ENCODE assay signal across 17 cellular contexts in the genomic region with DNA sequence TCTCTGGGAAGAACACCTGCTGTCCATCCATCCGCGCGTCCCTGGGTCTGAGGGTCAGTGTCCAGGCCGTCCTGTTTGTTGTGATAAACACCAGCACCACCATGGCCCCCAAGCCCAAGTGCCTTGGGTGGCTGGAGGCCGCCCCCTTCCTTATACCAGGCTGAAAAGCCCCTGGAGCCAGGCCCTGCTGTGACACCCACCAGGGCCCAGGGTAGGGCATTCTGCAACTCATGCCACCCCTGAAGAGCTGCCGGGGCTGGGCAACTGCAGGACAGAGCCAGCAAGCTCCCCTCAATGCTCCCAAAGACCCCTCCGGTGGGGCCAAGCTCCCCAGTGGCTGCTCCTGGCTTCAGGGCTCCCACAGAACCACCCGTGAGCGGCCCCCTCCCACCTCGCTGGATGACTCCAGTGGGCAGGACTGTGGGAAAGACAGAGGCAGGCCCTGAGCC.
"Had no signal": no experiment of that assay in that cellular context is flagged by ENCODE, and none has a peak within 500 bp of the region (broad histone marks: within the 10 kb centered on the region; RNA-seq: fewer than 3 reads in every experiment).

No MANE protein-coding gene starts in this region.

- H3K9me3 ChIP-seq: adrenal gland, testis, upper lobe of left lung had no signal

- H3K9me3 Mint-ChIP-seq: activated CD4-positive, alpha-beta T cell treated with anti-CD3 and anti-CD28 coated beads, Interleukin-2, amount 10 ng/mL, durations not matched to agents 24 days and 14 days; activated CD8-positive, alpha-beta T cell treated with anti-CD3 and anti-CD28 coated beads for 36 hours; activated T-helper 17 cell treated with anti-CD3 and anti-CD28 coated beads, Interleukin-2, amount 50 U/mL, for 72 hours; effector memory CD8-positive, alpha-beta T cell; T-helper 1 cell treated with Interleukin-12 subunit alpha and Interleukin-12 subunit beta and Interleukin-4 antibody, amounts not matched to agents 30 μg/mL and 1 μg/mL, for 36 hours had no signal

- H3K4me3 Mint-ChIP-seq: activated CD4-positive, alpha-beta T cell treated with anti-CD3 and anti-CD28 coated beads, Interleukin-2, amount 10 ng/mL, durations not matched to agents 24 days and 14 days; activated CD8-positive, alpha-beta T cell treated with anti-CD3 and anti-CD28 coated beads for 36 hours; activated T-helper 17 cell treated with anti-CD3 and anti-CD28 coated beads, Interleukin-2, amount 50 U/mL, for 72 hours; effector memory CD8-positive, alpha-beta T cell; stimulated activated memory B cell treated with anti-CD40 and anti-IgM and Interleukin-4, amounts not matched to agents 10 μg/mL and 1 μg/mL and 100 μg/mL, for 72 hours; T-helper 1 cell treated with Interleukin-12 subunit alpha and Interleukin-12 subunit beta and Interleukin-4 antibody, amounts not matched to agents 30 μg/mL and 1 μg/mL, for 36 hours had no signal

- H3K27ac Mint-ChIP-seq: activated CD4-positive, alpha-beta T cell treated with anti-CD3 and anti-CD28 coated beads, Interleukin-2, amount 10 ng/mL, durations not matched to agents 24 days and 14 days; activated CD8-positive, alpha-beta T cell treated with anti-CD3 and anti-CD28 coated beads for 36 hours; activated T-helper 17 cell treated with anti-CD3 and anti-CD28 coated beads, Interleukin-2, amount 50 U/mL, for 72 hours; effector memory CD8-positive, alpha-beta T cell; stimulated activated memory B cell treated with anti-CD40 and anti-IgM and Interleukin-4, amounts not matched to agents 10 μg/mL and 1 μg/mL and 100 μg/mL, for 72 hours; T-helper 1 cell treated with Interleukin-12 subunit alpha and Interleukin-12 subunit beta and Interleukin-4 antibody, amounts not matched to agents 30 μg/mL and 1 μg/mL, for 36 hours had no signal

- H3K36me3 Mint-ChIP-seq: stimulated activated memory B cell treated with anti-CD40 and anti-IgM and Interleukin-4, amounts not matched to agents 10 μg/mL and 1 μg/mL and 100 μg/mL, for 72 hours had no signal

- H3K27me3 ChIP-seq: adrenal gland, hepatocyte, testis, upper lobe of left lung had no signal

- H3K4me1 Mint-ChIP-seq: activated T-helper 17 cell treated with anti-CD3 and anti-CD28 coated beads, Interleukin-2, amount 50 U/mL, for 72 hours; stimulated activated memory B cell treated with anti-CD40 and anti-IgM and Interleukin-4, amounts not matched to agents 10 μg/mL and 1 μg/mL and 100 μg/mL, for 72 hours had no signal

- ATAC-seq: activated CD8-positive, alpha-beta T cell treated with anti-CD3 and anti-CD28 coated beads for 36 hours; activated T-helper 17 cell treated with anti-CD3 and anti-CD28 coated beads, Interleukin-2, amount 50 U/mL, for 72 hours; effector memory CD8-positive, alpha-beta T cell; sciatic nerve; stimulated activated memory B cell treated with anti-CD40 and anti-IgM and Interleukin-4, amounts not matched to agents 10 μg/mL and 1 μg/mL and 100 μg/mL, for 72 hours had no signal

- H3K27ac ChIP-seq: hepatocyte, testis had no signal

- DNase-seq: activated CD4-positive, alpha-beta T cell treated with anti-CD3 and anti-CD28 coated beads, Interleukin-2, amount 10 ng/mL, durations not matched to agents 24 days and 14 days; activated CD8-positive, alpha-beta T cell treated with anti-CD3 and anti-CD28 coated beads for 36 hours; activated naive CD4-positive, alpha-beta T cell treated with anti-CD3 and anti-CD28 coated beads, Interleukin-2, amount 50 U/mL, for 16 hours; activated T-cell treated with anti-CD3 and anti-CD28 coated beads, Interleukin-2, amount 50 U/mL, for 1 hour; effector memory CD8-positive, alpha-beta T cell; mammary epithelial cell; midbrain; stimulated activated CD4-positive, alpha-beta T cell treated with anti-CD3 and anti-CD28 coated beads, Interleukin-4, amount 100 ng/mL, for 24 hours had no signal

- H3K36me3 ChIP-seq: adrenal gland, upper lobe of left lung had no signal

- H3K4me3 ChIP-seq: adrenal gland, hepatocyte, smooth muscle cell, testis, upper lobe of left lung had no signal
